1 cellular context compared by ENCODE assay signal in the genomic region with DNA sequence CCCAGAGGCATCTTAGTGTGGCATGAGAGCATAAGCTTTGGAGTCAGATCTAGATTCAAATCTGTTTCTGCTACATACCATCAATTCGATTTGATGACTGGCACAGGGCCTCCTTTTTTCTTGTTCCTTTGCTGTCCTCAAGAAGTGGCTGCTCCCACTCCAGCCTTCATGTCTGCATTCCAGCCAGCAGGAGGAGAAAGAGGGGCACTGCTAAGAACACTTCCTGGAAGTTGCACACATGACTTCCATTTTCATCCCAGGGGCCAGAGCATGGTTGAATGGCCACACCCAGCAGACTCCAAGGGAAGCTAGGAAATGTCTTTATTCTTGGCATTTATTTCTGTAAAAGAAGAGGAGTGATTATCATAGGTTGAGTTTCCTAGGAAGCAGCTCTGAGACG.
TF ChIP-seq lines count a peak whose summit lies in the region.

No MANE protein-coding gene starts in this region.

TF ChIP-seq in K562, 482 proteins besides CTCF, POLR2A, EP300 and RAD21 (continued from another document):
- no peak for TF ChIP-seq KAT8 (IDR thresholded peaks at IDR 0.05; ENCODE audit: low read depth)
